ENCODE assay signal across 17 cellular contexts in genomic region chr6:133062077-133062476, GRCh38.
DNase-seq lines count a peak whose midpoint lies in the region; ATAC-seq and TF ChIP-seq lines count a peak whose summit lies in the region.
"Had no signal": no experiment of that assay in that cellular context is flagged by ENCODE, and none has a peak within 500 bp of the region (broad histone marks: within the 10 kb centered on the region; RNA-seq: fewer than 3 reads in every experiment).

No MANE protein-coding gene starts in this region.

- TF ChIP-seq CTCF in astrocyte of the spinal cord (IDR thresholded peaks at IDR 0.05; ENCODE audit: low read depth, low read length), result no peak

- intact Hi-C loops in left cardiac atrium (cut with DNase I), result no loop called here

- DNase-seq in LHCN-M2 (ENCODE audit: low read depth) (peak; percentile 66), astrocyte of the spinal cord (ENCODE audit: low read depth, low spot score) (peak; percentile 88), left cardiac atrium (peak; percentile 22), stromal cell of bone marrow (ENCODE audit: low read depth) (peak; percentile 78), NCI-H524 treated with DMSO at 0.1 percent for 48 hours (lab: John Stamatoyannopoulos, UW) (no peak), amygdala (lab: John Stamatoyannopoulos, UW) (no peak)
- DNase-seq: activated CD4-positive, alpha-beta memory T cell treated with anti-CD3 and anti-CD28 coated beads, Interleukin-2, amount 10 ng/mL, durations not matched to agents 7 days and 5 days; body of pancreas; COR-L47; effector memory CD4-positive, alpha-beta T cell; Kasumi-1; NK-92 treated with Interleukin-12 subunit alpha and Interleukin-12 subunit beta, amount 100 ng/mL, for 24 hours; right lobe of liver; stimulated activated naive CD4-positive, alpha-beta T cell; uterus had no signal

- H3K4me3 ChIP-seq in astrocyte of the spinal cord (ENCODE audit: low read depth, low read length), result no peak overlapping the region
- H3K4me3 ChIP-seq: body of pancreas, right lobe of liver, SK-N-MC, uterus had no signal

- ATAC-seq in left cardiac atrium, result peak; percentile 90 to 98
- no peak for ATAC-seq in HG03280 (IDR thresholded peaks at IDR 0.05; ENCODE audit: unreplicated experiment)
- ATAC-seq: body of pancreas had no signal

- in situ Hi-C loops in astrocyte of the spinal cord (cut with HindIII; ENCODE audit: low sequenced_read_pairs), result no loop called here

Comparison
In these comparisons a context has a peak if more than half of its experiments do, and no peak if none do; other contexts are left out.
1. DNase-seq: peak in LHCN-M2 (single experiment), astrocyte of the spinal cord (single experiment), left cardiac atrium (single experiment) and stromal cell of bone marrow (single experiment); none in NCI-H524 treated with DMSO at 0.1 percent for 48 hours (single experiment) and amygdala (0 of 56).